In the genomic region with DNA sequence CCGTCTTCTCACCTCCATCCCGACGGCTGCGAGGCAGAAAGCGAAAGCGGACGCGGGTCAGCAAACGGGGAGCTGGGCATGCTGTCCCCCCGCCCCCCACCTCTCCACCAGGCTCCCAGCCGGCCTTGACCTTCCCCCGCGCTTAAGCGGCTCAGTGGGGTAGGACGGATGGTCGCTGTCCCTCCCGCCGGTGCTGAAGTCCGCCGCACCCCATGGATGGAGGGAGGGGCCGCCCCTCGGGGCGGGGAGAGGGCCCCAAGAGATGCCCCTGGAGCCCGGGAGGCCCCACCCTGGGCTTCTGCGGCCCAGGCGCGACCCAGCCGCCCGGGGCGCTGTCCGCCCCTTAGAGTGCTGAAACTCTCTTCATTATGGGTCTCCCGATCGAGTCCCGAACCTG, we compare ENCODE assay signal across 8 cellular contexts. TPM values are rescaled to one million over a fixed set of nuclear protein-coding genes. Genes with fewer than 3 reads are reported as not detected.
DNase-seq lines count a peak whose midpoint lies in the region; ATAC-seq and TF ChIP-seq lines count a peak whose summit lies in the region.

A gene (minus strand): TSS at position 48 of the 397 bp plus-strand sequence. CDS start 188 bp downstream, outside the sequence.

- WGBS in psoas muscle, 3 donors: 1 to 3% (median 1%) methylated on average over 23 to 34 of the region's 34 CpGs

- ATAC-seq in activated naive CD8-positive, alpha-beta T cell treated with anti-CD3 and anti-CD28 coated beads, Interleukin-2, amount 50 U/mL, for 24 hours: peak; percentile 18
- ATAC-seq in left ventricle myocardium superior (peak; percentile 81), psoas muscle (peak; percentile 64 to 87 (median 80)), HG03565 (IDR thresholded peaks at IDR 0.05; ENCODE audit: unreplicated experiment) (no peak), GM21447 (IDR thresholded peaks at IDR 0.05; ENCODE audit: unreplicated experiment) (no peak), HG02981 (IDR thresholded peaks at IDR 0.05; ENCODE audit: unreplicated experiment) (no peak)

- H3K27me3 ChIP-seq in SJSA1 (replicated peaks) (peaks cover 19% of the 10 kb centered on the region), psoas muscle (ENCODE audit: insufficient read depth in 3 of 3, low read length in 2 of 3) (peaks cover 0 to 10% (median 3%) of the 10 kb centered on the region in 3 donors)

- H3K27ac ChIP-seq in SJSA1 (no peak within 1 kb of the TSS), psoas muscle (no peak within 1 kb of the TSS)

- H3K9me3 Mint-ChIP-seq in activated naive CD8-positive, alpha-beta T cell treated with anti-CD3 and anti-CD28 coated beads, Interleukin-2, amount 50 U/mL, for 24 hours: no peaks in the 10 kb centered on the region

- H3K27me3 Mint-ChIP-seq in activated naive CD8-positive, alpha-beta T cell treated with anti-CD3 and anti-CD28 coated beads, Interleukin-2, amount 50 U/mL, for 24 hours: peaks cover 72% of the 10 kb centered on the region

- H3K4me1 ChIP-seq in SJSA1 (replicated peaks): peaks cover 12% of the 10 kb centered on the region
- peaks cover 10% of the 10 kb centered on the region for H3K4me1 ChIP-seq in psoas muscle

- H3K27ac Mint-ChIP-seq in activated naive CD8-positive, alpha-beta T cell treated with anti-CD3 and anti-CD28 coated beads, Interleukin-2, amount 50 U/mL, for 24 hours: no peak within 1 kb of the TSS

- H3K36me3 Mint-ChIP-seq in activated naive CD8-positive, alpha-beta T cell treated with anti-CD3 and anti-CD28 coated beads, Interleukin-2, amount 50 U/mL, for 24 hours (ENCODE audit: low read depth): no peaks in the 10 kb centered on the region

- no peaks in the 10 kb centered on the region for H3K36me3 ChIP-seq in SJSA1
- no peaks in the 10 kb centered on the region for H3K36me3 ChIP-seq in psoas muscle (ENCODE audit: insufficient read depth in 1 of 2, low read depth in 1 of 2)

- peak within 1 kb of the TSS; percentile 26 for H3K4me3 Mint-ChIP-seq in activated naive CD8-positive, alpha-beta T cell treated with anti-CD3 and anti-CD28 coated beads, Interleukin-2, amount 50 U/mL, for 24 hours

- DNase-seq in EH (ENCODE audit: low read depth) (peak; percentile 57), SJSA1 (ENCODE audit: low read depth in 1 of 2, low spot score in 2 of 2) (peak; percentile 55 to 67), left ventricle myocardium superior (peak; percentile 72), psoas muscle (peak; percentile 73 to 83)
- peak; percentile 62 for DNase-seq in activated naive CD8-positive, alpha-beta T cell treated with anti-CD3 and anti-CD28 coated beads, Interleukin-2, amount 50 U/mL, for 24 hours

- no peak for TF ChIP-seq CTCF in psoas muscle (IDR thresholded peaks at IDR 0.05)

- H3K4me1 Mint-ChIP-seq in activated naive CD8-positive, alpha-beta T cell treated with anti-CD3 and anti-CD28 coated beads, Interleukin-2, amount 50 U/mL, for 24 hours: peaks cover 5% of the 10 kb centered on the region

- intact Hi-C loops in left ventricle myocardium superior (cut with micrococcal nuclease) (loop anchor here (10.0 kb wide), 1 partner anchor 98 kb away; no protein-coding TSS in a partner anchor), psoas muscle (cut with DNase I) (loop anchor here (5.0 to 10.0 kb wide), 3 partner anchors 50 to 100 kb away; no protein-coding TSS in a partner anchor)

- H3K9me3 ChIP-seq in SJSA1 (replicated peaks): no peaks in the 10 kb centered on the region
- no peaks in the 10 kb centered on the region for H3K9me3 ChIP-seq in psoas muscle

- no peak within 1 kb of the TSS for H3K4me3 ChIP-seq in SJSA1
- peak within 1 kb of the TSS; percentile 65 for H3K4me3 ChIP-seq in psoas muscle

RNA-seq across cellular contexts. Expression of the gene that starts here (rescaled TPM):
- total RNA-seq in SJSA1 (2014; rRNA removed; shearing (Covaris generic)): 0.05 TPM in 1 of 2 replicates, not detected in the other
- total RNA-seq in left ventricle myocardium superior (1.9 TPM), psoas muscle (10 to 100 TPM in 2 of 4 donors, 1 to 10 TPM in 2; 5.3 to 44.0 (median 15.6) TPM)
- 1 to 10 TPM; 1.8 to 3.2 (median 2.5) TPM for polyA plus RNA-seq in psoas muscle

Comparison
In these comparisons a context has a peak if more than half of its experiments do, and no peak if none do; other contexts are left out.
1. Peak in DNase-seq in SJSA1; RNA of the gene not detected or under 1 TPM.
2. ATAC-seq: peak in activated naive CD8-positive, alpha-beta T cell treated with anti-CD3 and anti-CD28 coated beads, Interleukin-2, amount 50 U/mL, for 24 hours (single experiment), left ventricle myocardium superior (single experiment) and psoas muscle (4 of 4); none in HG03565 (single experiment), GM21447 (single experiment) and HG02981 (single experiment).
3. Peak in every context shown above with its lines, with median percentiles within 50 percentile points of each other: DNase-seq.